Comparison of ENCODE assay signal across 9 cellular contexts in genomic region chr17:28334176-28334575, GRCh38. TPM values are rescaled to one million over a fixed set of nuclear protein-coding genes. Genes with fewer than 3 reads are reported as not detected.
A peak's percentile ranks its signal among the peaks of the same experiment; 100 is the strongest.
DNase-seq lines count a peak whose midpoint lies in the region; ATAC-seq, FAIRE-seq and TF ChIP-seq lines count a peak whose summit lies in the region.
"Had no signal": no experiment of that assay in that cellular context is flagged by ENCODE, and none has a peak within 500 bp of the region (broad histone marks: within the 10 kb centered on the region; RNA-seq: fewer than 3 reads in every experiment).

No MANE protein-coding gene starts in this region.

- H3K27ac ChIP-seq in kidney (ENCODE audit: low read depth in 2 of 2, low read length in 2 of 2): no peak overlapping the region
- peak overlapping the region in 1 of 2 donors; percentile 85 for H3K27ac ChIP-seq in tibial artery

- H3K9me3 Mint-ChIP-seq in activated T-cell treated with anti-CD3 and anti-CD28 coated beads, Interleukin-2, amount 50 U/mL, for 24 hours: no peaks in the 10 kb centered on the region
- H3K9me3 Mint-ChIP-seq in activated CD8-positive, alpha-beta T cell treated with anti-CD3 and anti-CD28 coated beads for 36 hours: no peaks in the 10 kb centered on the region

- peaks cover 34% of the 10 kb centered on the region for H3K36me3 Mint-ChIP-seq in activated T-cell treated with anti-CD3 and anti-CD28 coated beads, Interleukin-2, amount 50 U/mL, for 24 hours (ENCODE audit: low read depth)
- peaks cover under 1% of the 10 kb centered on the region for H3K36me3 Mint-ChIP-seq in activated CD8-positive, alpha-beta T cell treated with anti-CD3 and anti-CD28 coated beads for 36 hours (ENCODE audit: low read depth)

- peak overlapping the region; percentile 94 for H3K27ac Mint-ChIP-seq in activated T-cell treated with anti-CD3 and anti-CD28 coated beads, Interleukin-2, amount 50 U/mL, for 24 hours
- peak overlapping the region; percentile 73 for H3K27ac Mint-ChIP-seq in activated CD8-positive, alpha-beta T cell treated with anti-CD3 and anti-CD28 coated beads for 36 hours

- CTCF ChIA-PET in activated CD8-positive, alpha-beta T cell treated with anti-CD3 and anti-CD28 coated beads for 36 hours (lab: Charles Lee): interaction anchor here (2.7 kb wide), 1 partner anchor 14 kb away, joined by 12 read pairs; the partner anchor contains the start of gene TMEM97

- intact Hi-C loops in activated CD8-positive, alpha-beta T cell treated with anti-CD3 and anti-CD28 coated beads for 36 hours (cut with micrococcal nuclease): no loop called here
- intact Hi-C loops in kidney (cut with DNase I): no loop called here
- intact Hi-C loops in tibial artery (cut with DNase I; ENCODE audit: low total_unique reads): loop anchor here (10.0 kb wide), 2 partner anchors 289 to 961 kb away; partner anchors contain the start of genes NLK and NUFIP2

- peak overlapping the region; percentile 94 for H3K4me3 Mint-ChIP-seq in activated T-cell treated with anti-CD3 and anti-CD28 coated beads, Interleukin-2, amount 50 U/mL, for 24 hours
- peak overlapping the region; percentile 84 for H3K4me3 Mint-ChIP-seq in activated CD8-positive, alpha-beta T cell treated with anti-CD3 and anti-CD28 coated beads for 36 hours

- H3K9ac ChIP-seq in kidney (ENCODE audit: low read length in 2 of 2): peak overlapping the region in 1 of 2 donors; percentile 86

- no peaks in the 10 kb centered on the region for H3K27me3 ChIP-seq in tibial artery

- POLR2A ChIA-PET in activated CD8-positive, alpha-beta T cell treated with anti-CD3 and anti-CD28 coated beads for 36 hours (lab: Charles Lee): interaction anchor here (1.9 to 3.6 kb wide), 3 partner anchors 8 to 23 kb away, joined by 11 to 29 read pairs (median 22); partner anchors contain the start of genes POLDIP2 and TMEM97

- peaks cover 12 to 15% of the 10 kb centered on the region in 2 donors for H3K36me3 ChIP-seq in kidney (ENCODE audit: control insufficient read depth in 1 of 2, insufficient read depth in 2 of 2, low read length in 2 of 2)
- peaks cover 11 to 33% (median 23%) of the 10 kb centered on the region in 3 donors for H3K36me3 ChIP-seq in tibial artery

- no peaks in the 10 kb centered on the region for H3K9me3 ChIP-seq in kidney (ENCODE audit: control insufficient read depth in 1 of 2, low read length in 2 of 2)
- no peaks in the 10 kb centered on the region for H3K9me3 ChIP-seq in tibial artery

- DNase-seq in activated T-cell treated with anti-CD3 and anti-CD28 coated beads, Interleukin-2, amount 50 U/mL, for 24 hours: no peak
- DNase-seq in activated T-cell treated with anti-CD3 and anti-CD28 coated beads for 4 hours (no peak), kidney (no peak), tibial artery (no peak), DMS153 (lab: John Stamatoyannopoulos, UW) (no peak), DMS53 (lab: John Stamatoyannopoulos, UW) (no peak)
- DNase-seq in activated CD8-positive, alpha-beta T cell treated with anti-CD3 and anti-CD28 coated beads for 36 hours: no peak
- no peak for DNase-seq in NK-92 treated with Interleukin-12 subunit alpha and Interleukin-12 subunit beta, amount 100 ng/mL, for 24 hours (lab: John Stamatoyannopoulos, UW)

- ATAC-seq in activated CD8-positive, alpha-beta T cell treated with anti-CD3 and anti-CD28 coated beads for 36 hours: no peak

- FAIRE-seq in kidney (lab: Jason Lieb, UNC): no peak

- TF ChIP-seq CTCF in activated CD8-positive, alpha-beta T cell treated with anti-CD3 and anti-CD28 coated beads for 36 hours (IDR thresholded peaks at IDR 0.05): no peak
- TF ChIP-seq CTCF in kidney (IDR thresholded peaks at IDR 0.05; ENCODE audit: borderline replicate concordance, extremely low read depth, insufficient read depth) (no peak), tibial artery (IDR thresholded peaks at IDR 0.05) (no peak)

- H3K4me1 Mint-ChIP-seq in activated T-cell treated with anti-CD3 and anti-CD28 coated beads, Interleukin-2, amount 50 U/mL, for 24 hours (ENCODE audit: low read depth): peaks cover 47% of the 10 kb centered on the region
- peaks cover 29% of the 10 kb centered on the region for H3K4me1 Mint-ChIP-seq in activated CD8-positive, alpha-beta T cell treated with anti-CD3 and anti-CD28 coated beads for 36 hours (ENCODE audit: low read depth)

- H3K4me1 ChIP-seq in kidney (ENCODE audit: control insufficient read depth in 1 of 2, insufficient read depth in 1 of 2, low read depth in 1 of 2, low read length in 2 of 2) (peaks cover 13 to 19% of the 10 kb centered on the region in 2 donors), tibial artery (peaks cover 0 to 48% (median 41%) of the 10 kb centered on the region in 4 donors)

- H3K4me3 ChIP-seq in kidney (ENCODE audit: low read length in 2 of 2) (peak overlapping the region; percentile 89 to 96), tibial artery (peak overlapping the region; percentile 68 to 89)

- H3K27me3 Mint-ChIP-seq in activated T-cell treated with anti-CD3 and anti-CD28 coated beads, Interleukin-2, amount 50 U/mL, for 24 hours: no peaks in the 10 kb centered on the region
- no peaks in the 10 kb centered on the region for H3K27me3 Mint-ChIP-seq in activated CD8-positive, alpha-beta T cell treated with anti-CD3 and anti-CD28 coated beads for 36 hours

RNA-seq across cellular contexts. Expression of gene IFT20, which starts 1.1 kb away (rescaled TPM):
- 10 to 100 TPM; 16.7 to 18.8 TPM for total RNA-seq in activated CD8-positive, alpha-beta T cell treated with anti-CD3 and anti-CD28 coated beads for 36 hours
- 37.5 TPM for total RNA-seq in kidney
- 52.6 TPM for polyA plus RNA-seq in kidney (ENCODE audit: insufficient read depth, low read depth, low replicate concordance)

RNA-seq across cellular contexts. Expression of gene TNFAIP1, which starts 1.4 kb away (rescaled TPM):
- 10 to 100 TPM; 19.5 to 20.9 TPM for total RNA-seq in activated CD8-positive, alpha-beta T cell treated with anti-CD3 and anti-CD28 coated beads for 36 hours
- 83.9 TPM for total RNA-seq in kidney
- 28.9 TPM for polyA plus RNA-seq in kidney (ENCODE audit: insufficient read depth, low read depth, low replicate concordance)

RNA-seq across cellular contexts. Expression of gene TMEM97, which starts 15.2 kb away (rescaled TPM):
- 10 to 100 TPM; 36.1 to 36.2 TPM for total RNA-seq in activated CD8-positive, alpha-beta T cell treated with anti-CD3 and anti-CD28 coated beads for 36 hours
- 11.6 TPM for total RNA-seq in kidney
- polyA plus RNA-seq in kidney (ENCODE audit: insufficient read depth, low read depth, low replicate concordance): 10.2 TPM

RNA-seq across cellular contexts. Expression of gene POLDIP2, which starts 23.2 kb away (rescaled TPM):
- total RNA-seq in activated CD8-positive, alpha-beta T cell treated with anti-CD3 and anti-CD28 coated beads for 36 hours: 10 to 100 TPM; 87.6 to 88.7 TPM
- total RNA-seq in kidney: 84.9 TPM
- polyA plus RNA-seq in kidney (ENCODE audit: insufficient read depth, low read depth, low replicate concordance): 174 TPM

RNA-seq across cellular contexts. Expression of gene SEBOX, which starts 30.8 kb away (rescaled TPM):
- not detected for total RNA-seq in activated CD8-positive, alpha-beta T cell treated with anti-CD3 and anti-CD28 coated beads for 36 hours
- total RNA-seq in kidney: not detected
- polyA plus RNA-seq in kidney (ENCODE audit: insufficient read depth, low read depth, low replicate concordance): not detected
- total RNA-seq: glomerular endothelial cell had no signal
